In the genomic region with DNA sequence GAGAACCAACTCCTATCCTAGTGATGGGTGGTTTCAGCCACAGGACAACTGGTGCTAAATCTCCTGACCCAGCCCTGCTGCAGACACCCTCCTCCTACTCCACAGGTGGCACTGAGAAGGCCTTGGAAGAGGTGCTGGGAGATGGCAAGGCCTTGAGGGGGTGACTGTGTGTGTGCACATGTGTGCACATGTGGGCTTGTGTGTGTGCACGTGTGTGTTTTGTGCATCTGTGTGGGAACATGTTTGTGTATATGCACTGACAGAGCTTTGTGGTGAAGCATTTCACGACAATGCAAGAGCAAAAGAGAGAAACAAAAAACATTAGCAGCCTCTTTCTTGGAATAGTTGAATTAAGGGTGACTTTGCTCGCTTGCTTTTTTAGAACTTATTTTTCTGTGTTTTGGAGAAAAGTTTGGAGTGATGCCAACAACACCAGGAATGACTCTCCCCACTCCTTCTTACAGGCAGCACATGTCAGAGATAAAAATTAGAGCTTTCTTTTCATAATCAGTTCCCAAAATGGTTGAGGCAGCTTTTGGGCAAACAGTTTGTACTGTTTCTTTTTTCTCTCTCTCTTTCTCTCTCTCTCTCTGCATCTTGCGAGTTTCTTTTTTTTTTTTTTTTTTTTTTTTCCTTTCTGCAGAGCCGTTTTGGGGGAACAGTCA, we compare ENCODE assay signal across 25 cellular contexts.
DNase-seq lines count a peak whose midpoint lies in the region; ATAC-seq, FAIRE-seq and TF ChIP-seq lines count a peak whose summit lies in the region.
"Had no signal": no experiment of that assay in that cellular context is flagged by ENCODE, and none has a peak within 500 bp of the region (broad histone marks: within the 10 kb centered on the region; RNA-seq: fewer than 3 reads in every experiment).

No MANE protein-coding gene starts in this region.

- no peak overlapping the region for H3K9ac ChIP-seq in neuronal stem cell (ENCODE audit: low read depth, low read length, poor library complexity)
- no peak overlapping the region for H3K9ac ChIP-seq in endodermal cell (ENCODE audit: extremely low read depth, low read length, poor library complexity, severe bottlenecking)

- H3K79me1 ChIP-seq in neuronal stem cell (ENCODE audit: low read depth, low read length), result no peaks in the 10 kb centered on the region

- no peak overlapping the region for H2BK5ac ChIP-seq in neuronal stem cell (ENCODE audit: low read length)

- no peak overlapping the region for H4K91ac ChIP-seq in neuronal stem cell (ENCODE audit: low read depth, low read length, poor library complexity)

- H3K23ac ChIP-seq in neuronal stem cell (ENCODE audit: low read depth, low read length, poor library complexity), result no peak overlapping the region

- POLR2A ChIA-PET in activated CD4-positive, alpha-beta T cell treated with anti-CD3 and anti-CD28 coated beads for 36 hours (lab: Charles Lee), result no interaction called here

- H3K27ac Mint-ChIP-seq in activated CD4-positive, alpha-beta T cell treated with anti-CD3 and anti-CD28 coated beads, Interleukin-2, amount 10 ng/mL, durations not matched to agents 24 days and 14 days, result no peak overlapping the region
- no peak overlapping the region for H3K27ac Mint-ChIP-seq in activated CD4-positive, alpha-beta T cell treated with anti-CD3 and anti-CD28 coated beads for 36 hours
- no peak overlapping the region for H3K27ac Mint-ChIP-seq in endodermal cell

- ATAC-seq in activated CD4-positive, alpha-beta T cell treated with anti-CD3 and anti-CD28 coated beads for 36 hours, result no peak
- ATAC-seq: PC-3, Right ventricle myocardium inferior had no signal

- no peak overlapping the region for H3K27ac ChIP-seq in neuronal stem cell (replicated peaks; ENCODE audit: low read length)
- no peak overlapping the region for H3K27ac ChIP-seq in endodermal cell (ENCODE audit: low read depth, low read length)
- H3K27ac ChIP-seq: SJCRH30 had no signal

- H3K27me3 ChIP-seq in neuronal stem cell (ENCODE audit: control insufficient read depth in 3 of 3, insufficient read depth in 3 of 3, low read depth in 1 of 3, low read length in 3 of 3), result no peaks in the 10 kb centered on the region
- H3K27me3 ChIP-seq in endodermal cell (ENCODE audit: control insufficient read depth, insufficient read depth, low read length, poor library complexity, severe bottlenecking), result no peaks in the 10 kb centered on the region

- TF ChIP-seq CTCF in endodermal cell (conservative IDR thresholded peaks at IDR 0.05), result no peak

- H3K18ac ChIP-seq in neuronal stem cell (ENCODE audit: low read length), result peak overlapping the region; percentile 61

- no peak overlapping the region for H4K8ac ChIP-seq in neuronal stem cell (ENCODE audit: low read depth, low read length)

- H3K4me3 ChIP-seq in neuronal stem cell (ENCODE audit: low read length in 2 of 2) (peak overlapping the region in 1 of 2 donors; percentile 27), endodermal cell (ENCODE audit: low read length) (no peak overlapping the region)
- H3K4me3 ChIP-seq: SJCRH30 had no signal

- no peaks in the 10 kb centered on the region for H3K27me3 Mint-ChIP-seq in activated CD4-positive, alpha-beta T cell treated with anti-CD3 and anti-CD28 coated beads, Interleukin-2, amount 10 ng/mL, durations not matched to agents 24 days and 14 days
- no peaks in the 10 kb centered on the region for H3K27me3 Mint-ChIP-seq in activated CD4-positive, alpha-beta T cell treated with anti-CD3 and anti-CD28 coated beads for 36 hours
- H3K27me3 Mint-ChIP-seq in endodermal cell (ENCODE audit: insufficient read depth), result no peaks in the 10 kb centered on the region

- no peak overlapping the region for H2AFZ ChIP-seq in neuronal stem cell (ENCODE audit: low read length)

- no peak overlapping the region for H3K4me2 ChIP-seq in neuronal stem cell (ENCODE audit: insufficient read depth, low read length, poor library complexity, severe bottlenecking)

- H3K9me3 ChIP-seq in neuronal stem cell (replicated peaks in 1 of 2; ENCODE audit: control insufficient read depth in 2 of 2, insufficient read depth in 1 of 2, low read depth in 1 of 2, low read length in 2 of 2), result no peaks in the 10 kb centered on the region
- no peaks in the 10 kb centered on the region for H3K9me3 ChIP-seq in endodermal cell (ENCODE audit: control insufficient read depth, low read length)
- H3K9me3 ChIP-seq: SJCRH30 had no signal

- no peaks in the 10 kb centered on the region for H3K9me3 Mint-ChIP-seq in activated CD4-positive, alpha-beta T cell treated with anti-CD3 and anti-CD28 coated beads, Interleukin-2, amount 10 ng/mL, durations not matched to agents 24 days and 14 days
- H3K9me3 Mint-ChIP-seq in activated CD4-positive, alpha-beta T cell treated with anti-CD3 and anti-CD28 coated beads for 36 hours (ENCODE audit: low read depth), result peaks cover 4% of the 10 kb centered on the region
- no peaks in the 10 kb centered on the region for H3K9me3 Mint-ChIP-seq in endodermal cell

- no peak overlapping the region for H2BK120ac ChIP-seq in neuronal stem cell (ENCODE audit: low read depth, low read length)

- H3K4me1 ChIP-seq in neuronal stem cell (ENCODE audit: control insufficient read depth in 2 of 2, insufficient read depth in 1 of 2, low read depth in 1 of 2, low read length in 2 of 2), result no peaks in the 10 kb centered on the region
- no peaks in the 10 kb centered on the region for H3K4me1 ChIP-seq in endodermal cell (ENCODE audit: control insufficient read depth, insufficient read depth, low read length)
- H3K4me1 ChIP-seq: SJCRH30 had no signal

- no peak overlapping the region for H2BK12ac ChIP-seq in neuronal stem cell (ENCODE audit: low read length)

- no peaks in the 10 kb centered on the region for H3K36me3 Mint-ChIP-seq in activated CD4-positive, alpha-beta T cell treated with anti-CD3 and anti-CD28 coated beads, Interleukin-2, amount 10 ng/mL, durations not matched to agents 24 days and 14 days (ENCODE audit: low read depth)
- H3K36me3 Mint-ChIP-seq in activated CD4-positive, alpha-beta T cell treated with anti-CD3 and anti-CD28 coated beads for 36 hours (ENCODE audit: low read depth), result no peaks in the 10 kb centered on the region
- no peaks in the 10 kb centered on the region for H3K36me3 Mint-ChIP-seq in endodermal cell (ENCODE audit: low read depth)

- DNase-seq in activated CD4-positive, alpha-beta T cell treated with anti-CD3 and anti-CD28 coated beads, Interleukin-2, amount 10 ng/mL, durations not matched to agents 24 days and 14 days, result peak; percentile 24
- DNase-seq in activated CD4-positive, alpha-beta T cell treated with anti-CD3 and anti-CD28 coated beads for 36 hours, result no peak
- DNase-seq in inferior parietal cortex (ENCODE audit: extremely low spot score) (peak; percentile 20), neuronal stem cell (ENCODE audit: low spot score) (no peak), urothelium cell line (ENCODE audit: low spot score) (no peak), endodermal cell (no peak)
- DNase-seq in activated effector memory CD4-positive, alpha-beta T cell treated with Interleukin-2 at 50 U/mL for 16 hours, result no peak
- DNase-seq in stimulated activated CD4-positive, alpha-beta T cell treated with anti-CD3 and anti-CD28 coated beads, Interleukin-4, amount 100 ng/mL, for 1 hour, result no peak
- DNase-seq: 8988T, ACHN, Calu3, DMS79 treated with DMSO at 0.1 percent for 48 hours, Karpas-422, NCI-H1092 treated with DMSO at 0.1 percent for 48 hours, NCI-H1436, NCI-H187, NCI-H2171 treated with DMSO at 0.1 percent for 48 hours, NCI-H345, NCI-H510A treated with DMSO at 0.1 percent for 48 hours, PC-3, SJCRH30 had no signal

- intact Hi-C loops in activated CD4-positive, alpha-beta T cell treated with anti-CD3 and anti-CD28 coated beads, Interleukin-2, amount 10 ng/mL, durations not matched to agents 24 days and 14 days (cut with micrococcal nuclease), result no loop called here
- intact Hi-C loops in activated CD4-positive, alpha-beta T cell treated with anti-CD3 and anti-CD28 coated beads for 36 hours (cut with DNase I, micrococcal nuclease), result no loop called here

- H2AK5ac ChIP-seq in neuronal stem cell (ENCODE audit: low read depth, low read length), result no peak overlapping the region

- no CpG with 5 or more reads among the region's 5 CpGs for WGBS in neuronal stem cell (ENCODE audit: extremely low coverage in 2 of 2, insufficient read length in 2 of 2, insufficient replicate concordance in 1 of 2), 2 donors
- 88 to 91% methylated on average over 2 to 5 of the region's 5 CpGs for WGBS in endodermal cell (ENCODE audit: insufficient coverage in 1 of 2, insufficient read length in 1 of 2), 2 experiments

- H3K36me3 ChIP-seq in neuronal stem cell (replicated peaks in 1 of 2; ENCODE audit: control insufficient read depth in 2 of 2, insufficient read depth in 2 of 2, low read length in 2 of 2) (no peaks in the 10 kb centered on the region), endodermal cell (ENCODE audit: control insufficient read depth, insufficient read depth, low read length) (no peaks in the 10 kb centered on the region)
- H3K36me3 ChIP-seq: SJCRH30 had no signal

- H3K4me1 Mint-ChIP-seq in activated CD4-positive, alpha-beta T cell treated with anti-CD3 and anti-CD28 coated beads, Interleukin-2, amount 10 ng/mL, durations not matched to agents 24 days and 14 days, result no peaks in the 10 kb centered on the region
- no peaks in the 10 kb centered on the region for H3K4me1 Mint-ChIP-seq in activated CD4-positive, alpha-beta T cell treated with anti-CD3 and anti-CD28 coated beads for 36 hours
- peaks cover 5% of the 10 kb centered on the region for H3K4me1 Mint-ChIP-seq in endodermal cell

- CTCF ChIA-PET in activated CD4-positive, alpha-beta T cell treated with anti-CD3 and anti-CD28 coated beads for 36 hours (lab: Charles Lee), result no interaction called here

- H3K4me3 Mint-ChIP-seq in activated CD4-positive, alpha-beta T cell treated with anti-CD3 and anti-CD28 coated beads, Interleukin-2, amount 10 ng/mL, durations not matched to agents 24 days and 14 days, result no peak overlapping the region
- no peak overlapping the region for H3K4me3 Mint-ChIP-seq in activated CD4-positive, alpha-beta T cell treated with anti-CD3 and anti-CD28 coated beads for 36 hours
- no peak overlapping the region for H3K4me3 Mint-ChIP-seq in endodermal cell

- no peak overlapping the region for H3K14ac ChIP-seq in neuronal stem cell (ENCODE audit: low read length)

- no peak overlapping the region for H3K4ac ChIP-seq in neuronal stem cell (ENCODE audit: low read length)

- FAIRE-seq in urothelium cell line (lab: Jason Lieb, UNC), result peak; percentile 61
- FAIRE-seq: GM12892, GM19239, H54 had no signal

- no peak overlapping the region for H2BK15ac ChIP-seq in neuronal stem cell (ENCODE audit: low read length)

Comparison
In these comparisons a context has a peak if more than half of its experiments do, and no peak if none do; other contexts are left out.
1. DNase-seq: peak in activated CD4-positive, alpha-beta T cell treated with anti-CD3 and anti-CD28 coated beads, Interleukin-2, amount 10 ng/mL, durations not matched to agents 24 days and 14 days (single experiment) and inferior parietal cortex (single experiment); none in activated CD4-positive, alpha-beta T cell treated with anti-CD3 and anti-CD28 coated beads for 36 hours (single experiment), neuronal stem cell (single experiment), urothelium cell line (single experiment), activated effector memory CD4-positive, alpha-beta T cell treated with Interleukin-2 at 50 U/mL for 16 hours (single experiment), endodermal cell (single experiment) and stimulated activated CD4-positive, alpha-beta T cell treated with anti-CD3 and anti-CD28 coated beads, Interleukin-4, amount 100 ng/mL, for 1 hour (single experiment).